ENCODE assay signal across 6 cellular contexts in genomic region chr4:131113704-131114103, GRCh38.
"Had no signal": no experiment of that assay in that cellular context is flagged by ENCODE, and none has a peak within 500 bp of the region (broad histone marks: within the 10 kb centered on the region; RNA-seq: fewer than 3 reads in every experiment).

No MANE protein-coding gene starts in this region.

- H3K27ac ChIP-seq: HL-60 had no signal

- FAIRE-seq: HepG2, HTR-8/SVneo, K562 had no signal

- ATAC-seq: HepG2, K562 had no signal

- DNase-seq: IMR-90, KBM-7 had no signal

- H3K4me3 ChIP-seq: K562 had no signal
